Comparison of ENCODE assay signal across 30 cellular contexts in the genomic region with DNA sequence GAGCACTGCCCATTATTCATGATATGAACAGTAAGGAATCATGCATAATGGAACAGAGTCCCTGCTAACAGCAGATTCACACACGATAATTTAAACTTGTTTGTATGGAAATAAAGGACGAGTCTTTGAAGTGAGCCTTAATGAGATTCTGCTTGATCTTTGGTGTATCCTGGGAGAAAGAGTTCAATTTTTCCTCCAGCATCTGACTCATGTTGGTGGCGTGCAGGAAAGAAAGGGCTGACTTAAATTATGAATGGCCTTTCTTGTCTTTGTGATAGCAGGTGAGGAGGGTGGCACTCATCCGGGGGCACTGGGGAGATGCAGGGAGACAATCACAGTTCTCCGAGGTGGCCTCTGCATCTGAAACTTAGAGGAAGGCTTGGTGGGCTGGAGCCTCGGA.
"Had no signal": no experiment of that assay in that cellular context is flagged by ENCODE, and none has a peak within 500 bp of the region (broad histone marks: within the 10 kb centered on the region; RNA-seq: fewer than 3 reads in every experiment).

No MANE protein-coding gene starts in this region.

- H3K9me3 ChIP-seq: adrenal gland, SJCRH30 had no signal

- H3K27me3 Mint-ChIP-seq: activated CD8-positive, alpha-beta memory T cell treated with anti-CD3 and anti-CD28 coated beads, Interleukin-2, amount 10 ng/mL, durations not matched to agents 7 days and 5 days; activated T-helper 17 cell treated with anti-CD3 and anti-CD28 coated beads, Interleukin-2, amount 50 U/mL, for 72 hours had no signal

- H3K27ac Mint-ChIP-seq: activated CD4-positive, alpha-beta memory T cell treated with anti-CD3 and anti-CD28 coated beads, Interleukin-2, amount 10 ng/mL, durations not matched to agents 7 days and 5 days; activated CD8-positive, alpha-beta memory T cell treated with anti-CD3 and anti-CD28 coated beads, Interleukin-2, amount 10 ng/mL, durations not matched to agents 7 days and 5 days; activated naive CD4-positive, alpha-beta T cell treated with anti-CD3 and anti-CD28 coated beads, Interleukin-2, amount 50 U/mL, for 72 hours; activated T-cell treated with anti-CD3 and anti-CD28 coated beads, Interleukin-2, amount 50 U/mL, for 72 hours; activated T-helper 17 cell treated with anti-CD3 and anti-CD28 coated beads, Interleukin-2, amount 50 U/mL, for 72 hours had no signal

- H3K36me3 ChIP-seq: adrenal gland, cardiac muscle cell, SJCRH30, WERI-Rb-1 had no signal

- H3K4me1 ChIP-seq: adrenal gland, SJCRH30 had no signal

- H3K4me1 Mint-ChIP-seq: activated T-helper 17 cell treated with anti-CD3 and anti-CD28 coated beads, Interleukin-2, amount 50 U/mL, for 72 hours had no signal

- DNase-seq: activated CD4-positive, alpha-beta memory T cell treated with anti-CD3 and anti-CD28 coated beads, Interleukin-2, amount 10 ng/mL, durations not matched to agents 7 days and 5 days; activated CD4-positive, alpha-beta T cell treated with anti-CD3 and anti-CD28 coated beads for 1 hour; activated CD4-positive, alpha-beta T cell treated with anti-CD3 and anti-CD28 coated beads for 48 hours; activated CD4-positive, CD25-positive, alpha-beta regulatory T cell; activated CD8-positive, alpha-beta memory T cell treated with anti-CD3 and anti-CD28 coated beads for 24 hours; activated CD8-positive, alpha-beta memory T cell treated with anti-CD3 and anti-CD28 coated beads, Interleukin-2, amount 10 ng/mL, durations not matched to agents 7 days and 5 days; activated CD8-positive, alpha-beta memory T cell treated with anti-CD3 and anti-CD28 coated beads, Interleukin-2, amount 50 U/mL, for 48 hours; activated effector memory CD4-positive, alpha-beta T cell treated with anti-CD3 and anti-CD28 coated beads, Interleukin-2, amount 50 U/mL, for 16 hours; activated naive CD4-positive, alpha-beta T cell treated with Interleukin-2 at 50 U/mL for 16 hours; activated T-cell treated with anti-CD3 and anti-CD28 coated beads, Interleukin-2, amount 50 U/mL, for 72 hours; adrenal gland; NCI-H1417; NCI-H146; NCI-H187; NCI-H2107; NCI-H2171; NCI-H510A; NCI-H526; NCI-H748 treated with DMSO at 0.1 percent for 48 hours; OCI-M1; SJCRH30; T-helper 2 cell; T-helper 9 cell; WERI-Rb-1 had no signal

- H3K27ac ChIP-seq: adrenal gland, cardiac muscle cell, KMS-11, SJCRH30, SK-N-MC, WERI-Rb-1 had no signal

- H3K4me3 ChIP-seq: adrenal gland, cardiac muscle cell, SJCRH30, SK-N-MC had no signal

- H3K9me3 Mint-ChIP-seq: activated naive CD4-positive, alpha-beta T cell treated with anti-CD3 and anti-CD28 coated beads, Interleukin-2, amount 50 U/mL, for 72 hours; activated T-cell treated with anti-CD3 and anti-CD28 coated beads, Interleukin-2, amount 50 U/mL, for 72 hours; activated T-helper 17 cell treated with anti-CD3 and anti-CD28 coated beads, Interleukin-2, amount 50 U/mL, for 72 hours had no signal

- H3K27me3 ChIP-seq: adrenal gland, cardiac muscle cell had no signal

- H3K4me3 Mint-ChIP-seq: activated CD4-positive, alpha-beta memory T cell treated with anti-CD3 and anti-CD28 coated beads, Interleukin-2, amount 10 ng/mL, durations not matched to agents 7 days and 5 days; activated CD8-positive, alpha-beta memory T cell treated with anti-CD3 and anti-CD28 coated beads, Interleukin-2, amount 10 ng/mL, durations not matched to agents 7 days and 5 days; activated T-cell treated with anti-CD3 and anti-CD28 coated beads, Interleukin-2, amount 50 U/mL, for 72 hours; activated T-helper 17 cell treated with anti-CD3 and anti-CD28 coated beads, Interleukin-2, amount 50 U/mL, for 72 hours; central memory CD8-positive, alpha-beta T cell had no signal
